19 cellular contexts compared by ENCODE assay signal in the genomic region with DNA sequence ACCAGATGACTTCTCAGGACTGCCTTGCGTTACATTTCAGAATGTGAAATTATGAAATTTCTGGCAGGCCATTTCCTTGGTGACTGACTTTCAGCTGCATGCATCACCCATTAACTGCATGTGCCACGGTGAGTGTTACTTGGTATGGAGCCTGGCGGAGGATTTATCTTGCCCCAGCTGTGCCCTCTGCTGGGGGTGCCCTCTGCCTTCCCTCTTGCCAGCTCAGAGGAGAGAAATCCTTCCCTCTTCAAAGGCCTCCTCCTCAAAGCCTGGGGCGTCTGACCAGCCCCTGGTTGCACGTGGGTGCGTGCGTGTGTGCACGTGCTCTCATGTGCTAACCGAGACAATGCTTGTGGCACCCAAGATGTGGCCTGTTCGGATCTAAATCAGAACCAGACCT. TPM values are rescaled to one million over a fixed set of nuclear protein-coding genes. Genes with fewer than 3 reads are reported as not detected.
DNase-seq lines count a peak whose midpoint lies in the region; ATAC-seq, FAIRE-seq and TF ChIP-seq lines count a peak whose summit lies in the region.
"Had no signal": no experiment of that assay in that cellular context is flagged by ENCODE, and none has a peak within 500 bp of the region (broad histone marks: within the 10 kb centered on the region; RNA-seq: fewer than 3 reads in every experiment).

No MANE protein-coding gene starts in this region.

- peak; percentile 38 for DNase-seq in H54 (ENCODE audit: insufficient read length, low spot score)
- peak; percentile 88 for DNase-seq in RPMI7951 (ENCODE audit: low read depth)
- peak in 1 of 2 donors; percentile 23 for DNase-seq in foreskin keratinocyte
- peak; percentile 16 for DNase-seq in urothelium cell line (ENCODE audit: low spot score)
- DNase-seq in iPS-NIHi7 (ENCODE audit: extremely low spot score): no peak
- DNase-seq: activated CD4-positive, alpha-beta T cell treated with anti-CD3 and anti-CD28 coated beads, Interleukin-2, amount 50 U/mL, for 4 hours; activated T-cell treated with anti-CD3 and anti-CD28 coated beads, Interleukin-2, amount 50 U/mL, for 4 hours; DMS79 treated with DMSO at 0.1 percent for 48 hours; left colon; NCI-H2029 treated with DMSO at 0.1 percent for 48 hours; NCI-H510A; occipital lobe; PC-3; stimulated activated CD4-positive, alpha-beta T cell treated with anti-CD3 and anti-CD28 coated beads, Interleukin-4, amount 100 ng/mL, for 24 hours had no signal

- no peak for ATAC-seq in foreskin keratinocyte
- no peak for ATAC-seq in HG03045 (IDR thresholded peaks at IDR 0.05; ENCODE audit: unreplicated experiment)
- no peak for ATAC-seq in GM19397 (IDR thresholded peaks at IDR 0.05; ENCODE audit: unreplicated experiment)
- ATAC-seq: activated naive CD4-positive, alpha-beta T cell treated with anti-CD3 and anti-CD28 coated beads, Interleukin-2, amount 50 U/mL, for 72 hours; activated T-cell treated with anti-CD3 and anti-CD28 coated beads, Interleukin-2, amount 50 U/mL, for 4 hours; GM23338; left colon; PC-3 had no signal

- H3K4me1 ChIP-seq in foreskin keratinocyte: peaks cover 14% of the 10 kb centered on the region

- no peak for TF ChIP-seq POLR2A in H54 (IDR thresholded peaks at IDR 0.05; ENCODE audit: low read depth, low read length)

- H3K27ac ChIP-seq in foreskin keratinocyte: no peak overlapping the region
- H3K27ac ChIP-seq: C4-2B had no signal

- no peaks in the 10 kb centered on the region for H3K27me3 ChIP-seq in foreskin keratinocyte

- TF ChIP-seq CTCF in foreskin keratinocyte (conservative IDR thresholded peaks at IDR 0.05): peak; percentile 8

- no peak for FAIRE-seq in H54 (lab: Jason Lieb, UNC)
- no peak for FAIRE-seq in urothelium cell line (lab: Jason Lieb, UNC)

RNA-seq across cellular contexts. Expression of a gene that starts 57.8 kb away (rescaled TPM):
- total RNA-seq in RPMI7951 (2014; rRNA removed; shearing (Covaris generic)): 41.1 and 57.9 TPM in 2 replicates
- total RNA-seq in foreskin keratinocyte: 5.9 and 9.1 TPM in 2 replicates
- 9.2 and 10.7 TPM in 2 replicates for polyA plus RNA-seq in foreskin keratinocyte
